17 cellular contexts compared by ENCODE assay signal in the genomic region with DNA sequence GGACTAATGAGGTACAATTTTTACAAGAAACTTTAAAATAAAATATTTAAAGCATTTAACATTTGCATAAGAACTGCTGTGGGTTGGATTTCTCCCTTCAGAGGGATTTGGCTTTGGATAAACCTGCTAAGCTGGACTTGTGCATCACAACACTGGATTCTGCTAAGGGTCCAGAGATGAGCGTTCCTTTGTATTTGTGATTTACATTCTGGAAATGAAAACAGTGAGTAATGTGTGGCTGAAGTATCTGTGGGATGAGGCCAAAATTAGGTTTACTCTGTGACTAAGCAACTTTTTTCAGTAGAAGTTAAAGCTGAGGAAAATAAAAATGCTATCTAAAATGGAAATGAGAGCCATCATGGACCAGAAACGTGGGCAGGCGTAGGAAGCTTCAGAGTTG.
DNase-seq lines count a peak whose midpoint lies in the region; ATAC-seq and TF ChIP-seq lines count a peak whose summit lies in the region.
"Had no signal": no experiment of that assay in that cellular context is flagged by ENCODE, and none has a peak within 500 bp of the region (broad histone marks: within the 10 kb centered on the region; RNA-seq: fewer than 3 reads in every experiment).

No MANE protein-coding gene starts in this region.

- H3K27ac ChIP-seq in brain microvascular endothelial cell = peak overlapping the region; percentile 5
- H3K27ac ChIP-seq: BLaER1, coronary artery, parathyroid adenoma, tibial artery had no signal

- H3K4me3 ChIP-seq in AG10803 (ENCODE audit: low read length) = no peak overlapping the region
- H3K4me3 ChIP-seq in brain microvascular endothelial cell (ENCODE audit: low read depth, low read length) = no peak overlapping the region
- H3K4me3 ChIP-seq: BLaER1, coronary artery, tibial artery had no signal

- TF ChIP-seq CTCF in AG10803 (conservative IDR thresholded peaks at IDR 0.05; ENCODE audit: low read length) (no peak), brain microvascular endothelial cell (IDR thresholded peaks at IDR 0.05; ENCODE audit: low read depth, low read length, missing control alignments) (no peak)

- DNase-seq in AG10803 (ENCODE audit: low read depth) (peak; percentile 55), HT1080 (ENCODE audit: low read depth) (peak; percentile 70), brain microvascular endothelial cell (peak; percentile 40), kidney tubule cell (ENCODE audit: low spot score) (peak; percentile 1), RPMI8226 (no peak), Kasumi-1 (lab: John Stamatoyannopoulos, UW) (no peak), T1000 (lab: John Stamatoyannopoulos, UW) (no peak)
- DNase-seq: activated CD8-positive, alpha-beta memory T cell treated with anti-CD3 and anti-CD28 coated beads, Interleukin-2, amount 50 U/mL, for 4 hours; activated naive CD8-positive, alpha-beta T cell treated with anti-CD3 and anti-CD28 coated beads for 36 hours; DMS79 treated with DMSO at 0.1 percent for 48 hours; stimulated activated CD4-positive, alpha-beta T cell treated with anti-CD3 and anti-CD28 coated beads, Interleukin-15, amount 100 ng/mL, for 24 hours; T-cell; tibial artery had no signal

- no peaks in the 10 kb centered on the region for H3K36me3 ChIP-seq in brain microvascular endothelial cell (replicated peaks)
- H3K36me3 ChIP-seq: BLaER1, tibial artery had no signal

- in situ Hi-C loops in brain microvascular endothelial cell (cut with HindIII; ENCODE audit: low pct_ligation_motif_present, low sequenced_read_pairs) = no loop called here

- ATAC-seq in GM19328 (IDR thresholded peaks at IDR 0.05; ENCODE audit: unreplicated experiment) = no peak
- ATAC-seq: T-cell had no signal

- no peaks in the 10 kb centered on the region for H3K27me3 ChIP-seq in brain microvascular endothelial cell (replicated peaks)
- H3K27me3 ChIP-seq: BLaER1, tibial artery had no signal

Comparison
In these comparisons a context has a peak if more than half of its experiments do, and no peak if none do; other contexts are left out.
1. DNase-seq: peak in AG10803 (single experiment), HT1080 (single experiment), brain microvascular endothelial cell (single experiment) and kidney tubule cell (single experiment); none in RPMI8226 (single experiment), Kasumi-1 (0 of 2) and T1000 (single experiment).